Comparison of ENCODE assay signal across 11 cellular contexts in genomic region chr12:4810219-4810671, GRCh38.
DNase-seq lines count a peak whose midpoint lies in the region; ATAC-seq and TF ChIP-seq lines count a peak whose summit lies in the region.
"Had no signal": no experiment of that assay in that cellular context is flagged by ENCODE, and none has a peak within 500 bp of the region (broad histone marks: within the 10 kb centered on the region; RNA-seq: fewer than 3 reads in every experiment).

No MANE protein-coding gene starts in this region.

- H3K4me3 ChIP-seq in GM06990 (replicated peaks; ENCODE audit: low read depth, low read length): peak overlapping the region; percentile 6; the same call in 1 of the 2 replicates
- H3K4me3 ChIP-seq in Peyer's patch: peak overlapping the region; percentile 24 to 50 (median 39)
- H3K4me3 ChIP-seq in fibroblast of mammary gland (ENCODE audit: control insufficient read depth, low read depth, low read length): peak overlapping the region; percentile 44
- H3K4me3 ChIP-seq in sigmoid colon: peak overlapping the region in 3 of 4 donors; percentile 29 to 48 (median 42)
- no peak overlapping the region for H3K4me3 ChIP-seq in Karpas-422 (ENCODE audit: low read length)

- no peak overlapping the region for H3K27ac ChIP-seq in Peyer's patch
- H3K27ac ChIP-seq in sigmoid colon: no peak overlapping the region
- no peak overlapping the region for H3K27ac ChIP-seq in Karpas-422 (ENCODE audit: low read length)
- H3K27ac ChIP-seq: transverse colon had no signal

- no peak for TF ChIP-seq CTCF in GM06990 (IDR thresholded peaks at IDR 0.05; ENCODE audit: insufficient read depth, low read length, poor library complexity, severe bottlenecking)
- no peak for TF ChIP-seq CTCF in Peyer's patch (IDR thresholded peaks at IDR 0.05)
- no peak for TF ChIP-seq CTCF in fibroblast of mammary gland (conservative IDR thresholded peaks at IDR 0.05; ENCODE audit: control insufficient read depth, insufficient read depth, low read depth, low read length)
- no peak for TF ChIP-seq CTCF in sigmoid colon (IDR thresholded peaks at IDR 0.05)

- ATAC-seq in HG03354 (IDR thresholded peaks at IDR 0.05; ENCODE audit: poor library complexity, severe bottlenecking, unreplicated experiment): no peak

- H2AFZ ChIP-seq in Karpas-422 (ENCODE audit: low read length): no peak overlapping the region

- intact Hi-C loops in sigmoid colon (cut with DNase I): no loop called here

- no peaks in the 10 kb centered on the region for H3K79me2 ChIP-seq in Karpas-422 (ENCODE audit: low read length)

- TF ChIP-seq EP300 in sigmoid colon (IDR thresholded peaks at IDR 0.05): no peak

- no peak overlapping the region for H3K4me2 ChIP-seq in Karpas-422 (ENCODE audit: low read depth, low read length, poor library complexity, severe bottlenecking)

- WGBS in sigmoid colon, 2 donors: 30 to 46% methylated on average over 34 of the region's 34 CpGs

- H3K9me3 ChIP-seq in Peyer's patch (no peaks in the 10 kb centered on the region), sigmoid colon (no peaks in the 10 kb centered on the region), Karpas-422 (ENCODE audit: low read length) (no peaks in the 10 kb centered on the region)
- H3K9me3 ChIP-seq: transverse colon had no signal

- H3K4me1 ChIP-seq in Peyer's patch (peaks cover 0 to 14% (median 5%) of the 10 kb centered on the region in 4 donors), sigmoid colon (peaks cover 0 to 18% (median 17%) of the 10 kb centered on the region in 4 donors), Karpas-422 (ENCODE audit: low read length) (no peaks in the 10 kb centered on the region)

- TF ChIP-seq POLR2A in Peyer's patch (IDR thresholded peaks at IDR 0.05) (no peak), sigmoid colon (IDR thresholded peaks at IDR 0.05) (no peak)

- no peaks in the 10 kb centered on the region for H3K36me3 ChIP-seq in GM06990 (ENCODE audit: control insufficient read depth, insufficient read depth, low read length)
- no peaks in the 10 kb centered on the region for H3K36me3 ChIP-seq in Peyer's patch
- H3K36me3 ChIP-seq in sigmoid colon: no peaks in the 10 kb centered on the region
- no peaks in the 10 kb centered on the region for H3K36me3 ChIP-seq in Karpas-422 (ENCODE audit: insufficient read depth, low read length)
- H3K36me3 ChIP-seq: transverse colon had no signal

- no peaks in the 10 kb centered on the region; the same call in 1 of the 2 replicates for H3K27me3 ChIP-seq in GM06990 (replicated peaks; ENCODE audit: control insufficient read depth, insufficient read depth, low read length)
- H3K27me3 ChIP-seq in Peyer's patch: peaks cover 0 to 13% of the 10 kb centered on the region in 2 donors
- H3K27me3 ChIP-seq in sigmoid colon: peaks cover 9 to 67% (median 36%) of the 10 kb centered on the region in 3 donors
- H3K27me3 ChIP-seq in Karpas-422 (ENCODE audit: low read length): no peaks in the 10 kb centered on the region

- H4K20me1 ChIP-seq in Karpas-422 (ENCODE audit: insufficient read depth, low read depth, low read length): no peaks in the 10 kb centered on the region

- DNase-seq in GM06990 (ENCODE audit: extremely low read depth, insufficient read length): no peak
- DNase-seq in Peyer's patch: no peak
- DNase-seq in fibroblast of mammary gland (ENCODE audit: low read depth): no peak
- DNase-seq in sigmoid colon: no peak
- no peak for DNase-seq in activated effector memory CD4-positive, alpha-beta T cell treated with anti-CD3 and anti-CD28 coated beads, Interleukin-2, amount 50 U/mL, for 16 hours
- DNase-seq in Karpas-422: no peak
- DNase-seq: DND-41, Kasumi-1, NCI-H2227 treated with DMSO at 0.1 percent for 48 hours, transverse colon had no signal

- H3K9me2 ChIP-seq in Karpas-422 (replicated peaks; ENCODE audit: insufficient read depth, low read length): no peaks in the 10 kb centered on the region

- H3K9ac ChIP-seq in Karpas-422 (ENCODE audit: low read length): no peak overlapping the region
